In genomic region chr6:44983467-44984365, GRCh38 we compare ENCODE assay signal across 1 cellular context.
TF ChIP-seq lines count a peak whose summit lies in the region.

No MANE protein-coding gene starts in this region.

TF ChIP-seq in HepG2, 621 proteins besides CTCF, POLR2A, EP300 and RAD21 (continued from another document):
- TF ChIP-seq ZNF710 (CRISPR knock-in tag; IDR thresholded peaks at IDR 0.05; ENCODE audit: borderline replicate concordance) (no peak), ELF3 (CRISPR knock-in tag; IDR thresholded peaks at IDR 0.05) (0 out of 2 replicates have a peak, but pooled peaks have one; percentile 6), KDM2A (CRISPR knock-in tag; IDR thresholded peaks at IDR 0.05; ENCODE audit: borderline replicate concordance, low read depth) (no peak), JDP2 (CRISPR knock-in tag; IDR thresholded peaks at IDR 0.05; ENCODE audit: borderline replicate concordance) (no peak), POGZ (CRISPR knock-in tag; IDR thresholded peaks at IDR 0.05) (0 out of 2 replicates have a peak, but pooled peaks have one; percentile 21), HOXA3 (CRISPR knock-in tag; IDR thresholded peaks at IDR 0.05) (no peak), NFATC3 (CRISPR knock-in tag; IDR thresholded peaks at IDR 0.05) (no peak), KDM1A (CRISPR knock-in tag; IDR thresholded peaks at IDR 0.05) (no peak), THAP9 (CRISPR knock-in tag; IDR thresholded peaks at IDR 0.05; ENCODE audit: borderline replicate concordance) (no peak), NFIC (IDR thresholded peaks at IDR 0.05; ENCODE audit: low read length) (no peak), MIXL1 (CRISPR knock-in tag; IDR thresholded peaks at IDR 0.05) (0 out of 2 replicates have a peak, but pooled peaks have one; percentile 19)
